In the genomic region with DNA sequence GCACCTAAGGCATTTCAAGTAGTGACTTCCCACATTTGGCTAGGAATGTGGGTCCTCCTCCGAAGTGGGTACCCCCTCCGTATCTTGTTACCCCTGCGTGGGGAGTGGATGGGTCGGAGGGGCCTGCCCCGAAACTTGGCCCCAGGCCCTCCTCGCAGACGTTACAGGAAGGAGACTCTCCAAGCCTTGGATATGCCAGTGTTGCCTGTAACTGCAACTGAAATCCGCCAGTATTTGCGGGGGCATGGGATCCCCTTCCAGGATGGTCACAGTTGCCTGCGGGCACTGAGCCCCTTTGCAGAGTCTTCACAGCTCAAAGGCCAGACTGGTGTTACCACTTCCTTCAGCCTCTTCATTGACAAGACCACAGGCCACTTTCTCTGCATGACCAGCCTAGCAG, we compare ENCODE assay signal across 9 cellular contexts. TPM values are rescaled to one million over a fixed set of nuclear protein-coding genes. Genes with fewer than 3 reads are reported as not detected.
A peak's percentile ranks its signal among the peaks of the same experiment; 100 is the strongest.
DNase-seq lines count a peak whose midpoint lies in the region; ATAC-seq, FAIRE-seq and TF ChIP-seq lines count a peak whose summit lies in the region.
"Had no signal": no experiment of that assay in that cellular context is flagged by ENCODE, and none has a peak within 500 bp of the region (broad histone marks: within the 10 kb centered on the region; RNA-seq: fewer than 3 reads in every experiment).

No MANE protein-coding gene starts in this region.

- H3K4me1 ChIP-seq in ACC112 (ENCODE audit: control insufficient read depth, insufficient read depth, low read length, unreplicated experiment) (peaks cover 19% of the 10 kb centered on the region), HUES64 (ENCODE audit: insufficient read depth, low read length) (no peaks in the 10 kb centered on the region), muscle layer of colon (ENCODE audit: insufficient read depth, low read length) (peaks cover 34% of the 10 kb centered on the region)

- no peak overlapping the region for H2AFZ ChIP-seq in ACC112 (ENCODE audit: low read length, unreplicated experiment)

- H3K36me3 ChIP-seq in ACC112 (ENCODE audit: insufficient read depth, low read length) (peaks cover 10% of the 10 kb centered on the region; the same call in 1 of the 2 replicates), HUES64 (ENCODE audit: insufficient read depth, low read length) (peaks cover 51% of the 10 kb centered on the region), bronchial epithelial cell (ENCODE audit: control insufficient read depth, insufficient read depth, low read length) (peaks cover 17% of the 10 kb centered on the region), muscle layer of colon (ENCODE audit: insufficient read depth, low read length) (peaks cover 29% of the 10 kb centered on the region)

- H3K27ac ChIP-seq in ACC112 (ENCODE audit: low read depth, low read length) (no peak overlapping the region), HUES64 (ENCODE audit: low read depth, low read length) (no peak overlapping the region), muscle layer of colon (ENCODE audit: low read depth, low read length) (no peak overlapping the region)

- peak overlapping the region; percentile 92 for H3K4me3 ChIP-seq in ACC112 (ENCODE audit: low read depth, low read length)
- peak overlapping the region; percentile 81 for H3K4me3 ChIP-seq in HUES64 (ENCODE audit: low read length)
- peak overlapping the region; percentile 89 for H3K4me3 ChIP-seq in bronchial epithelial cell (ENCODE audit: low read depth, low read length)
- peak overlapping the region; percentile 87 for H3K4me3 ChIP-seq in muscle layer of colon (ENCODE audit: low read depth in 1 of 2, low read length in 2 of 2)

- H3K9ac ChIP-seq in HUES64 (ENCODE audit: low read depth, low read length) (peak overlapping the region; percentile 86), muscle layer of colon (ENCODE audit: low read length) (no peak overlapping the region)

- H3K27me3 ChIP-seq in ACC112 (ENCODE audit: insufficient read depth, low read length) (no peaks in the 10 kb centered on the region), HUES64 (ENCODE audit: insufficient read depth, low read length) (no peaks in the 10 kb centered on the region), bronchial epithelial cell (ENCODE audit: control insufficient read depth, insufficient read depth, low read length) (no peaks in the 10 kb centered on the region), muscle layer of colon (ENCODE audit: control insufficient read depth in 1 of 2, insufficient read depth in 2 of 2, low read length in 2 of 2) (no peaks in the 10 kb centered on the region)

- H3K9me3 ChIP-seq in HUES64 (ENCODE audit: insufficient read depth, low read depth, low read length) = no peaks in the 10 kb centered on the region
- H3K9me3 ChIP-seq in muscle layer of colon (ENCODE audit: low read length) = no peaks in the 10 kb centered on the region
- H3K9me3 ChIP-seq: mucosa of descending colon had no signal

- DNase-seq in bronchial epithelial cell (ENCODE audit: low read depth) (no peak), NCI-H82 treated with DMSO at 0.1 percent for 48 hours (lab: John Stamatoyannopoulos, UW; ENCODE audit: unreplicated experiment) (no peak)
- DNase-seq in stimulated activated naive CD4-positive, alpha-beta T cell (lab: John Stamatoyannopoulos, UW) = no peak
- DNase-seq: mucosa of descending colon had no signal

- WGBS in HUES64 = 71% methylated on average over 10 of the region's 10 CpGs

- FAIRE-seq in bronchial epithelial cell (lab: Jason Lieb, UNC) = no peak

- TF ChIP-seq CTCF in bronchial epithelial cell (IDR thresholded peaks at IDR 0.05; ENCODE audit: insufficient read depth, low read length, severe bottlenecking) = no peak

- peaks cover 41% of the 10 kb centered on the region for H3K79me2 ChIP-seq in ACC112 (ENCODE audit: control insufficient read depth, insufficient read depth, low read length, unreplicated experiment)

- ATAC-seq in GM21423 (IDR thresholded peaks at IDR 0.05; ENCODE audit: unreplicated experiment) (no peak), GM21367 (IDR thresholded peaks at IDR 0.05; ENCODE audit: unreplicated experiment) (no peak)

RNA-seq across cellular contexts. Expression of a gene that starts 0.8 kb away (rescaled TPM):
- polyA plus RNA-seq in HUES64 (2013, experiment 1 of 2) = 24.2 TPM
- polyA plus RNA-seq in HUES64 (2013, experiment 2 of 2) = 17.8 TPM
- 7.9 and 14.7 TPM in 2 replicates for total RNA-seq in bronchial epithelial cell

RNA-seq across cellular contexts. Expression of a gene that starts 0.9 kb away (rescaled TPM):
- polyA plus RNA-seq in HUES64 (2013, experiment 1 of 2) = 66.9 TPM
- 66.4 TPM for polyA plus RNA-seq in HUES64 (2013, experiment 2 of 2)
- total RNA-seq in bronchial epithelial cell = 47.7 and 73.5 TPM in 2 replicates

RNA-seq across cellular contexts. Expression of a gene that starts 11.4 kb away (rescaled TPM):
- polyA plus RNA-seq in HUES64 (2013, experiment 1 of 2) = 44.8 TPM
- polyA plus RNA-seq in HUES64 (2013, experiment 2 of 2) = 56.4 TPM
- total RNA-seq in bronchial epithelial cell = 30.0 and 36.5 TPM in 2 replicates

RNA-seq across cellular contexts. Expression of a gene that starts 18.9 kb away (rescaled TPM):
- 6.6 TPM for polyA plus RNA-seq in HUES64 (2013, experiment 1 of 2)
- 10.0 TPM for polyA plus RNA-seq in HUES64 (2013, experiment 2 of 2)
- total RNA-seq in bronchial epithelial cell = 0.26 and 0.51 TPM in 2 replicates

RNA-seq across cellular contexts. Expression of a gene that starts 42.8 kb away (rescaled TPM):
- 0.30 TPM for polyA plus RNA-seq in HUES64 (2013, experiment 1 of 2)
- 0.19 TPM for polyA plus RNA-seq in HUES64 (2013, experiment 2 of 2)
- total RNA-seq in bronchial epithelial cell = 0.13 and 0.26 TPM in 2 replicates
